Comparison of ENCODE assay signal across 37 cellular contexts in genomic region chr6:47743744-47744143, GRCh38. TPM values are rescaled to one million over a fixed set of nuclear protein-coding genes. Genes with fewer than 3 reads are reported as not detected.
DNase-seq lines count a peak whose midpoint lies in the region; ATAC-seq, FAIRE-seq and TF ChIP-seq lines count a peak whose summit lies in the region.
"Had no signal": no experiment of that assay in that cellular context is flagged by ENCODE, and none has a peak within 500 bp of the region (broad histone marks: within the 10 kb centered on the region; RNA-seq: fewer than 3 reads in every experiment).

No MANE protein-coding gene starts in this region.

- no peak overlapping the region for H3K27ac ChIP-seq in GM23248
- H3K27ac ChIP-seq in body of pancreas = no peak overlapping the region
- no peak overlapping the region for H3K27ac ChIP-seq in pancreas
- H3K27ac ChIP-seq: adrenal gland; BLaER1 treated with 17β-estradiol and CSF1 and Interleukin-3, amounts not matched to agents 10 nM and 100 nM; cardiac muscle cell; esophagus muscularis mucosa; PC-9; spleen; upper lobe of right lung had no signal

- H3K9me3 ChIP-seq in GM23248 (ENCODE audit: low read depth) (no peaks in the 10 kb centered on the region), body of pancreas (no peaks in the 10 kb centered on the region), pancreas (no peaks in the 10 kb centered on the region)
- H3K9me3 ChIP-seq: adrenal gland; BLaER1 treated with 17β-estradiol and CSF1 and Interleukin-3, amounts not matched to agents 10 nM and 100 nM; esophagus muscularis mucosa; upper lobe of right lung had no signal

- peak; percentile 13 for DNase-seq in GM23248
- DNase-seq in NCI-H446 treated with DMSO at 0.1 percent for 48 hours (lab: John Stamatoyannopoulos, UW) = peak; percentile 39
- peak; percentile 23 for DNase-seq in choroid plexus epithelial cell (ENCODE audit: low read depth)
- peak; percentile 13 for DNase-seq in iris pigment epithelial cell (ENCODE audit: low read depth)
- DNase-seq in body of pancreas = no peak
- no peak for DNase-seq in nucleus accumbens (lab: John Stamatoyannopoulos, UW)
- DNase-seq in pancreas = no peak
- no peak for DNase-seq in ureter (ENCODE audit: low spot score)
- DNase-seq: activated CD4-positive, CD25-positive, alpha-beta regulatory T cell; activated CD8-positive, alpha-beta memory T cell treated with anti-CD3 and anti-CD28 coated beads, Interleukin-2, amount 10 ng/mL, durations not matched to agents 7 days and 5 days; activated naive CD4-positive, alpha-beta T cell treated with Interleukin-2 at 50 U/mL for 16 hours; activated T-cell treated with anti-CD3 and anti-CD28 coated beads, Interleukin-2, amount 50 U/mL, for 72 hours; adrenal gland; COR-L47; cortex of kidney; endodermal cell; glutamatergic neuron; KBM-7; kidney; midbrain; naive thymus-derived CD8-positive, alpha-beta T cell; NCI-H1436 treated with DMSO at 0.1 percent for 48 hours; NCI-H2107; NCI-H524 treated with DMSO at 0.1 percent for 48 hours; retina; SIG-M5; spleen; stimulated activated CD4-positive, alpha-beta T cell treated with anti-CD3 and anti-CD28 coated beads, Interleukin-2, amount 100 ng/mL, for 48 hours; substantia nigra; SW 1271; upper lobe of right lung had no signal

- no peak overlapping the region for H3K9ac ChIP-seq in GM23248
- H3K9ac ChIP-seq: BLaER1 treated with 17β-estradiol and CSF1 and Interleukin-3, amounts not matched to agents 10 nM and 100 nM had no signal

- intact Hi-C loops in body of pancreas (cut with DNase I) = no loop called here
- intact Hi-C loops in pancreas (cut with DNase I) = no loop called here

- ATAC-seq in body of pancreas = no peak
- no peak for ATAC-seq in pancreas
- ATAC-seq: activated CD8-positive, alpha-beta memory T cell treated with anti-CD3 and anti-CD28 coated beads, Interleukin-2, amount 10 ng/mL, durations not matched to agents 7 days and 5 days; activated T-cell treated with anti-CD3 and anti-CD28 coated beads, Interleukin-2, amount 50 U/mL, for 72 hours; naive thymus-derived CD8-positive, alpha-beta T cell; upper lobe of right lung had no signal

- no peaks in the 10 kb centered on the region for H4K20me1 ChIP-seq in GM23248 (ENCODE audit: insufficient read depth)
- H4K20me1 ChIP-seq: BLaER1 treated with 17β-estradiol and CSF1 and Interleukin-3, amounts not matched to agents 10 nM and 100 nM had no signal

- H3K79me2 ChIP-seq in GM23248 (ENCODE audit: insufficient read depth) = no peaks in the 10 kb centered on the region

- H3K27me3 ChIP-seq in GM23248 (replicated peaks; ENCODE audit: insufficient read depth) (no peaks in the 10 kb centered on the region), body of pancreas (no peaks in the 10 kb centered on the region), pancreas (no peaks in the 10 kb centered on the region)
- H3K27me3 ChIP-seq: adrenal gland; BLaER1 treated with 17β-estradiol and CSF1 and Interleukin-3, amounts not matched to agents 10 nM and 100 nM; cardiac muscle cell; esophagus muscularis mucosa; upper lobe of right lung had no signal

- H3K4me1 ChIP-seq in GM23248 (ENCODE audit: insufficient read depth) = no peaks in the 10 kb centered on the region
- no peaks in the 10 kb centered on the region for H3K4me1 ChIP-seq in body of pancreas
- no peaks in the 10 kb centered on the region for H3K4me1 ChIP-seq in pancreas
- H3K4me1 ChIP-seq: adrenal gland; BLaER1 treated with 17β-estradiol and CSF1 and Interleukin-3, amounts not matched to agents 10 nM and 100 nM; spleen; upper lobe of right lung had no signal

- H3K4me3 ChIP-seq in GM23248 = no peak overlapping the region
- no peak overlapping the region for H3K4me3 ChIP-seq in choroid plexus epithelial cell (ENCODE audit: low read depth, low read length)
- H3K4me3 ChIP-seq in body of pancreas = no peak overlapping the region
- no peak overlapping the region for H3K4me3 ChIP-seq in pancreas
- H3K4me3 ChIP-seq: adrenal gland; BLaER1 treated with 17β-estradiol and CSF1 and Interleukin-3, amounts not matched to agents 10 nM and 100 nM; cardiac muscle cell; esophagus muscularis mucosa; PC-9; spleen; upper lobe of right lung had no signal

- no peaks in the 10 kb centered on the region for H3K9me2 ChIP-seq in GM23248 (ENCODE audit: insufficient read depth)

- no peak overlapping the region for H2AFZ ChIP-seq in GM23248
- H2AFZ ChIP-seq: PC-9 had no signal

- H3F3A ChIP-seq in GM23248 (ENCODE audit: insufficient read depth) = no peaks in the 10 kb centered on the region

- TF ChIP-seq POLR2A in body of pancreas (IDR thresholded peaks at IDR 0.05) = no peak

- TF ChIP-seq CTCF in choroid plexus epithelial cell (conservative IDR thresholded peaks at IDR 0.05; ENCODE audit: low read depth, low read length) (no peak), body of pancreas (IDR thresholded peaks at IDR 0.05) (no peak), pancreas (IDR thresholded peaks at IDR 0.05) (no peak)

- H3K4me2 ChIP-seq in GM23248 (ENCODE audit: unreplicated experiment) = no peak overlapping the region
- H3K4me2 ChIP-seq: BLaER1 treated with 17β-estradiol and CSF1 and Interleukin-3, amounts not matched to agents 10 nM and 100 nM; PC-9 had no signal

- no peak for FAIRE-seq in pancreas (lab: Jason Lieb, UNC)

- in situ Hi-C loops in GM23248 (cut with MboI) = no loop called here

- H3K36me3 ChIP-seq in GM23248 (ENCODE audit: low read depth) (no peaks in the 10 kb centered on the region), body of pancreas (replicated peaks in 1 of 2; ENCODE audit: insufficient read depth in 1 of 2, low read depth in 2 of 2) (no peaks in the 10 kb centered on the region), pancreas (no peaks in the 10 kb centered on the region)
- H3K36me3 ChIP-seq: adrenal gland; BLaER1 treated with 17β-estradiol and CSF1 and Interleukin-3, amounts not matched to agents 10 nM and 100 nM; cardiac muscle cell; esophagus muscularis mucosa; spleen; upper lobe of right lung had no signal

RNA-seq across cellular contexts. Expression of gene OPN5, which starts 38.1 kb away (rescaled TPM):
- total RNA-seq in GM23248 (2014; rRNA removed; shearing (Covaris generic)) = not detected in 2 replicates
- polyA plus RNA-seq in GM23248 (2016; fragmentation: Nextera tagmentation; extraction: Ambion mirVana) (not detected in 2 replicates), pancreas (not detected)
- total RNA-seq in body of pancreas (not detected), pancreas (not detected), ureter (not detected)
- total RNA-seq: activated CD8-positive, alpha-beta memory T cell treated with anti-CD3 and anti-CD28 coated beads, Interleukin-2, amount 10 ng/mL, durations not matched to agents 7 days and 5 days; activated T-cell treated with anti-CD3 and anti-CD28 coated beads, Interleukin-2, amount 50 U/mL, for 72 hours; adrenal gland; cardiac muscle cell; endodermal cell; esophagus muscularis mucosa; liver; naive thymus-derived CD8-positive, alpha-beta T cell; omental fat pad; PC-9; spleen; upper lobe of right lung had no signal
- polyA plus RNA-seq: cardiac muscle cell; liver; naive thymus-derived CD8-positive, alpha-beta T cell; spleen had no signal

RNA-seq across cellular contexts. Expression of gene ADGRF4, which starts 45.4 kb away (rescaled TPM):
- 0.11 TPM in 1 of 2 replicates, not detected in the other for total RNA-seq in GM23248 (2014; rRNA removed; shearing (Covaris generic))
- polyA plus RNA-seq in GM23248 (2016; fragmentation: Nextera tagmentation; extraction: Ambion mirVana) = not detected in 2 replicates
- not detected for total RNA-seq in body of pancreas
- not detected for total RNA-seq in pancreas
- under 1 TPM in 1 of 2 donors, not detected in 1; 0.02 TPM for polyA plus RNA-seq in pancreas
- total RNA-seq in ureter = 6.5 TPM
- total RNA-seq: activated CD8-positive, alpha-beta memory T cell treated with anti-CD3 and anti-CD28 coated beads, Interleukin-2, amount 10 ng/mL, durations not matched to agents 7 days and 5 days; activated T-cell treated with anti-CD3 and anti-CD28 coated beads, Interleukin-2, amount 50 U/mL, for 72 hours; cardiac muscle cell; kidney; liver; naive thymus-derived CD8-positive, alpha-beta T cell; spleen; upper lobe of right lung had no signal
- polyA plus RNA-seq: cardiac muscle cell; liver; naive thymus-derived CD8-positive, alpha-beta T cell; spleen had no signal

Comparison
In these comparisons a context has a peak if more than half of its experiments do, and no peak if none do; other contexts are left out.
1. DNase-seq: peak in GM23248 (single experiment), NCI-H446 treated with DMSO at 0.1 percent for 48 hours (single experiment), choroid plexus epithelial cell (single experiment) and iris pigment epithelial cell (single experiment); none in body of pancreas (0 of 4), nucleus accumbens (0 of 56), pancreas (0 of 6) and ureter (single experiment).